8 cellular contexts compared by ENCODE assay signal in genomic region chr6:33787336-33787953, GRCh38. TPM values are rescaled to one million over a fixed set of nuclear protein-coding genes. Genes with fewer than 3 reads are reported as not detected.
A peak's percentile ranks its signal among the peaks of the same experiment; 100 is the strongest.
DNase-seq lines count a peak whose midpoint lies in the region; ATAC-seq, FAIRE-seq and TF ChIP-seq lines count a peak whose summit lies in the region.

No MANE protein-coding gene starts in this region.

- H2AFZ ChIP-seq in keratinocyte (ENCODE audit: control insufficient read depth, low read length): no peak overlapping the region

- H3K27me3 Mint-ChIP-seq in activated CD8-positive, alpha-beta memory T cell treated with anti-CD3 and anti-CD28 coated beads, Interleukin-2, amount 10 ng/mL, durations not matched to agents 7 days and 5 days: no peaks in the 10 kb centered on the region
- no peaks in the 10 kb centered on the region for H3K27me3 Mint-ChIP-seq in activated naive CD8-positive, alpha-beta T cell treated with anti-CD3 and anti-CD28 coated beads, Interleukin-2, amount 10 ng/mL, durations not matched to agents 7 days and 5 days

- POLR2A ChIA-PET in activated naive CD8-positive, alpha-beta T cell treated with anti-CD3 and anti-CD28 coated beads, Interleukin-2, amount 10 ng/mL, durations not matched to agents 7 days and 5 days (lab: Charles Lee): interaction anchor here (0.6 to 2.1 kb wide), 10 partner anchors 8 to 470 kb away, joined by 3 to 27 read pairs (median 4); no protein-coding TSS in a partner anchor

- H3K4me3 ChIP-seq in keratinocyte (ENCODE audit: control insufficient read depth in 2 of 3, extremely low read depth in 1 of 3, insufficient read depth in 2 of 3, low read depth in 1 of 3, low read length in 3 of 3): peak overlapping the region; percentile 61 to 80 (median 79)
- H3K4me3 ChIP-seq in tibial artery: peak overlapping the region; percentile 87 to 89

- H3K9me1 ChIP-seq in keratinocyte (ENCODE audit: control insufficient read depth, extremely low read depth, insufficient read depth, low read length): no peaks in the 10 kb centered on the region

- H3K4me1 ChIP-seq in keratinocyte (ENCODE audit: control insufficient read depth, extremely low read depth, insufficient read depth, low read length): peaks cover 26% of the 10 kb centered on the region
- peaks cover 0 to 38% (median 30%) of the 10 kb centered on the region in 4 donors for H3K4me1 ChIP-seq in tibial artery

- H3K27me3 ChIP-seq in keratinocyte (ENCODE audit: control insufficient read depth, extremely low read depth, insufficient read depth, low read length) (no peaks in the 10 kb centered on the region), tibial artery (no peaks in the 10 kb centered on the region)

- no peaks in the 10 kb centered on the region for H3K9me3 Mint-ChIP-seq in activated CD8-positive, alpha-beta memory T cell treated with anti-CD3 and anti-CD28 coated beads, Interleukin-2, amount 10 ng/mL, durations not matched to agents 7 days and 5 days (ENCODE audit: low read depth)
- H3K9me3 Mint-ChIP-seq in activated naive CD8-positive, alpha-beta T cell treated with anti-CD3 and anti-CD28 coated beads, Interleukin-2, amount 10 ng/mL, durations not matched to agents 7 days and 5 days: no peaks in the 10 kb centered on the region

- TF ChIP-seq POLR2A in H54 (IDR thresholded peaks at IDR 0.05; ENCODE audit: low read depth, low read length): no peak

- H4K20me1 ChIP-seq in keratinocyte (ENCODE audit: control insufficient read depth, extremely low read depth, insufficient read depth, low read length): peaks cover 7% of the 10 kb centered on the region

- H3K9ac ChIP-seq in keratinocyte (ENCODE audit: control insufficient read depth, extremely low read depth, insufficient read depth, low read length): peak overlapping the region; percentile 90

- H3K27ac Mint-ChIP-seq in activated CD8-positive, alpha-beta memory T cell treated with anti-CD3 and anti-CD28 coated beads, Interleukin-2, amount 10 ng/mL, durations not matched to agents 7 days and 5 days: peak overlapping the region; percentile 90
- peak overlapping the region; percentile 97 for H3K27ac Mint-ChIP-seq in activated naive CD8-positive, alpha-beta T cell treated with anti-CD3 and anti-CD28 coated beads, Interleukin-2, amount 10 ng/mL, durations not matched to agents 7 days and 5 days

- CTCF ChIA-PET in activated CD8-positive, alpha-beta memory T cell treated with anti-CD3 and anti-CD28 coated beads, Interleukin-2, amount 10 ng/mL, durations not matched to agents 7 days and 5 days (lab: Charles Lee): interaction anchor here (1.1 to 3.5 kb wide), 10 partner anchors 8 to 240 kb away, joined by 3 to 16 read pairs (median 4); partner anchors contain the start of gene UQCC2

- peaks cover 45% of the 10 kb centered on the region for H3K4me1 Mint-ChIP-seq in activated CD8-positive, alpha-beta memory T cell treated with anti-CD3 and anti-CD28 coated beads, Interleukin-2, amount 10 ng/mL, durations not matched to agents 7 days and 5 days
- H3K4me1 Mint-ChIP-seq in activated naive CD8-positive, alpha-beta T cell treated with anti-CD3 and anti-CD28 coated beads, Interleukin-2, amount 10 ng/mL, durations not matched to agents 7 days and 5 days: peaks cover 46% of the 10 kb centered on the region

- peak overlapping the region; percentile 89 for H3K4me3 Mint-ChIP-seq in activated CD8-positive, alpha-beta memory T cell treated with anti-CD3 and anti-CD28 coated beads, Interleukin-2, amount 10 ng/mL, durations not matched to agents 7 days and 5 days
- H3K4me3 Mint-ChIP-seq in activated naive CD8-positive, alpha-beta T cell treated with anti-CD3 and anti-CD28 coated beads, Interleukin-2, amount 10 ng/mL, durations not matched to agents 7 days and 5 days: peak overlapping the region; percentile 94

- H3K36me3 Mint-ChIP-seq in activated CD8-positive, alpha-beta memory T cell treated with anti-CD3 and anti-CD28 coated beads, Interleukin-2, amount 10 ng/mL, durations not matched to agents 7 days and 5 days: peaks cover 27% of the 10 kb centered on the region
- peaks cover 16% of the 10 kb centered on the region for H3K36me3 Mint-ChIP-seq in activated naive CD8-positive, alpha-beta T cell treated with anti-CD3 and anti-CD28 coated beads, Interleukin-2, amount 10 ng/mL, durations not matched to agents 7 days and 5 days

- dilution Hi-C loops in keratinocyte (cut with MboI; ENCODE audit: extremely low pct_ligation_motif_present, low sequenced_read_pairs): no loop called here

- H3K36me3 ChIP-seq in keratinocyte (ENCODE audit: control insufficient read depth in 2 of 2, extremely low read depth in 1 of 2, insufficient read depth in 2 of 2, low read length in 2 of 2) (peaks cover 12 to 30% of the 10 kb centered on the region in 2 experiments), tibial artery (peaks cover 20 to 45% (median 30%) of the 10 kb centered on the region in 3 donors)

- no peak for ATAC-seq in activated CD8-positive, alpha-beta memory T cell treated with anti-CD3 and anti-CD28 coated beads, Interleukin-2, amount 10 ng/mL, durations not matched to agents 7 days and 5 days
- ATAC-seq in activated naive CD8-positive, alpha-beta T cell treated with anti-CD3 and anti-CD28 coated beads, Interleukin-2, amount 10 ng/mL, durations not matched to agents 7 days and 5 days (ENCODE audit: low read depth): no peak

- no peak for FAIRE-seq in keratinocyte (lab: Jason Lieb, UNC)
- no peak for FAIRE-seq in H54 (lab: Jason Lieb, UNC)

- TF ChIP-seq CTCF in keratinocyte (optimal IDR thresholded peaks at IDR 0.05 in 1 of 3, IDR thresholded peaks at IDR 0.05 in 1 of 3, conservative IDR thresholded peaks at IDR 0.05 in 1 of 3; ENCODE audit: extremely low read depth in 1 of 3, insufficient read depth in 2 of 3, low read length in 3 of 3) (no peak), tibial artery (IDR thresholded peaks at IDR 0.05) (no peak)

- intact Hi-C loops in tibial artery (cut with DNase I; ENCODE audit: low total_unique reads): no loop called here

- peak overlapping the region; percentile 82 for H3K27ac ChIP-seq in keratinocyte (ENCODE audit: control insufficient read depth, insufficient read depth, low read length)
- H3K27ac ChIP-seq in tibial artery: peak overlapping the region; percentile 95 to 96

- H3K9me3 ChIP-seq in keratinocyte (ENCODE audit: control insufficient read depth, low read depth, low read length) (no peaks in the 10 kb centered on the region), tibial artery (no peaks in the 10 kb centered on the region)

- peak overlapping the region; percentile 99 for H3K4me2 ChIP-seq in keratinocyte (ENCODE audit: control insufficient read depth, extremely low read depth, insufficient read depth, low read depth, low read length)

- H3K79me2 ChIP-seq in keratinocyte (ENCODE audit: control insufficient read depth, insufficient read depth, low read length): peaks cover 41% of the 10 kb centered on the region

- no peak for DNase-seq in activated CD8-positive, alpha-beta memory T cell treated with anti-CD3 and anti-CD28 coated beads, Interleukin-2, amount 10 ng/mL, durations not matched to agents 7 days and 5 days
- DNase-seq in activated CD8-positive, alpha-beta memory T cell treated with anti-CD3 and anti-CD28 coated beads for 24 hours: no peak
- DNase-seq in activated naive CD8-positive, alpha-beta T cell treated with anti-CD3 and anti-CD28 coated beads, Interleukin-2, amount 10 ng/mL, durations not matched to agents 7 days and 5 days: no peak
- DNase-seq in keratinocyte (ENCODE audit: low read depth, low spot score): no peak
- DNase-seq in tibial artery: no peak
- DNase-seq in DMS153 treated with DMSO at 0.1 percent for 48 hours (lab: John Stamatoyannopoulos, UW; ENCODE audit: unreplicated experiment): no peak
- DNase-seq in H54 (ENCODE audit: insufficient read length, low spot score): no peak
- no peak for DNase-seq in activated CD4-positive, alpha-beta T cell treated with anti-CD3 and anti-CD28 coated beads for 1 hour

RNA-seq across cellular contexts. Expression of gene LEMD2, which starts 1.5 kb away (rescaled TPM):
- 10 to 100 TPM; 64.9 to 80.3 TPM for total RNA-seq in activated CD8-positive, alpha-beta memory T cell treated with anti-CD3 and anti-CD28 coated beads, Interleukin-2, amount 10 ng/mL, durations not matched to agents 7 days and 5 days
- total RNA-seq in activated naive CD8-positive, alpha-beta T cell treated with anti-CD3 and anti-CD28 coated beads, Interleukin-2, amount 10 ng/mL, durations not matched to agents 7 days and 5 days: 10 to 100 TPM; 83.9 to 84.7 TPM
- polyA plus RNA-seq in keratinocyte: 30.8 to 48.6 TPM (median 47.5 TPM) in 3 replicates
- polyA plus RNA-seq in keratinocyte (2011; ENCODE audit: low read depth): 23.4 TPM
- polyA plus RNA-seq in keratinocyte (2011; cell fraction: cytosol; rRNA removed): 19.1 and 24.5 TPM in 2 replicates
- polyA plus RNA-seq in keratinocyte (2011; cell fraction: nucleus; rRNA removed): 74.9 and 89.3 TPM in 2 replicates
- 34.0 and 34.2 TPM in 2 replicates for polyA plus RNA-seq in keratinocyte (2012; ENCODE audit: low replicate concordance)
- 39.6 to 72.0 TPM (median 40.1 TPM) in 3 replicates for polyA minus RNA-seq in keratinocyte
- 21.1 TPM for polyA minus RNA-seq in keratinocyte (2011; cell fraction: cytosol; rRNA and poly(A)+ RNA removed)
- 31.9 and 52.5 TPM in 2 replicates for polyA minus RNA-seq in keratinocyte (2011; cell fraction: nucleus; rRNA and poly(A)+ RNA removed)

RNA-seq across cellular contexts. Expression of gene MLN, which starts 16.4 kb away (rescaled TPM):
- total RNA-seq in activated CD8-positive, alpha-beta memory T cell treated with anti-CD3 and anti-CD28 coated beads, Interleukin-2, amount 10 ng/mL, durations not matched to agents 7 days and 5 days: not detected
- not detected for total RNA-seq in activated naive CD8-positive, alpha-beta T cell treated with anti-CD3 and anti-CD28 coated beads, Interleukin-2, amount 10 ng/mL, durations not matched to agents 7 days and 5 days
- not detected in 3 replicates for polyA plus RNA-seq in keratinocyte
- not detected for polyA plus RNA-seq in keratinocyte (2011; ENCODE audit: low read depth)
- polyA plus RNA-seq in keratinocyte (2011; cell fraction: cytosol; rRNA removed): not detected in 2 replicates
- polyA plus RNA-seq in keratinocyte (2011; cell fraction: nucleus; rRNA removed): not detected in 2 replicates
- not detected in 2 replicates for polyA plus RNA-seq in keratinocyte (2012; ENCODE audit: low replicate concordance)
- not detected in 3 replicates for polyA minus RNA-seq in keratinocyte
- polyA minus RNA-seq in keratinocyte (2011; cell fraction: cytosol; rRNA and poly(A)+ RNA removed): not detected
- not detected in 2 replicates for polyA minus RNA-seq in keratinocyte (2011; cell fraction: nucleus; rRNA and poly(A)+ RNA removed)

RNA-seq across cellular contexts. Expression of gene IP6K3, which starts 40.7 kb away (rescaled TPM):
- total RNA-seq in activated CD8-positive, alpha-beta memory T cell treated with anti-CD3 and anti-CD28 coated beads, Interleukin-2, amount 10 ng/mL, durations not matched to agents 7 days and 5 days: not detected
- total RNA-seq in activated naive CD8-positive, alpha-beta T cell treated with anti-CD3 and anti-CD28 coated beads, Interleukin-2, amount 10 ng/mL, durations not matched to agents 7 days and 5 days: not detected
- 0.05 TPM in 1 of 3 replicates, not detected in the others for polyA plus RNA-seq in keratinocyte
- polyA plus RNA-seq in keratinocyte (2011; ENCODE audit: low read depth): not detected
- polyA plus RNA-seq in keratinocyte (2011; cell fraction: cytosol; rRNA removed): not detected in 2 replicates
- not detected in 2 replicates for polyA plus RNA-seq in keratinocyte (2011; cell fraction: nucleus; rRNA removed)
- polyA plus RNA-seq in keratinocyte (2012; ENCODE audit: low replicate concordance): not detected in 2 replicates
- not detected in 3 replicates for polyA minus RNA-seq in keratinocyte
- polyA minus RNA-seq in keratinocyte (2011; cell fraction: cytosol; rRNA and poly(A)+ RNA removed): not detected
- not detected in 2 replicates for polyA minus RNA-seq in keratinocyte (2011; cell fraction: nucleus; rRNA and poly(A)+ RNA removed)
